In the genomic region with DNA sequence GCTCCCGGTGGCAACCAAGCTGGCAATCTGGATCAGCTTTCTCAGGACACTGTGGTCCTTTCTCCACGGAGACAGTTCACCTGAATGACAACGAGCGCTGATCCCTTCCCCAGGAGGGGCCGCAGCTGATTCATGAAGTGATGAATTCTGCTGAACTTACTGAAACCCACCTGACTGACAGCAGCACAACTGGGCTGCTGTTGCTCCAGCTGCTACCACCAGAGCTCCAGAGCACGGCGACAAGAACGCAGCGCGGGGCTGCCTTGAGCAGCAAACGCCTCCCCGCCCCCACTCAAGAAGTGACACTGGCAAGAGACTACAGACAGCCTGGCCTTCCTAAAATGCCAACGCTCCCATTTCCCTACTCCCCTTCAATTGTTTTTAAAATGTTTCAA, we compare ENCODE assay signal across 20 cellular contexts. TPM values are rescaled to one million over a fixed set of nuclear protein-coding genes. Genes with fewer than 3 reads are reported as not detected.
DNase-seq lines count a peak whose midpoint lies in the region; ATAC-seq and TF ChIP-seq lines count a peak whose summit lies in the region.
"Had no signal": no experiment of that assay in that cellular context is flagged by ENCODE, and none has a peak within 500 bp of the region (broad histone marks: within the 10 kb centered on the region; RNA-seq: fewer than 3 reads in every experiment).

No MANE protein-coding gene starts in this region.

- H3K9me2 ChIP-seq in OCI-LY7 (ENCODE audit: insufficient read depth, low read length): no peaks in the 10 kb centered on the region

- H3K79me2 ChIP-seq in OCI-LY7 (ENCODE audit: insufficient read depth, low read depth, low read length): no peaks in the 10 kb centered on the region

- no peak for ATAC-seq in activated CD4-positive, CD25-positive, alpha-beta regulatory T cell treated with anti-CD3 and anti-CD28 coated beads, Interleukin-2, amount 50 U/mL, for 24 hours
- no peak for ATAC-seq in HG02870 (IDR thresholded peaks at IDR 0.05; ENCODE audit: unreplicated experiment)
- ATAC-seq: naive thymus-derived CD4-positive, alpha-beta T cell had no signal

- H3K36me3 ChIP-seq in OCI-LY7 (ENCODE audit: insufficient read depth, low read length) (no peaks in the 10 kb centered on the region), left ventricle myocardium inferior (peaks cover 18% of the 10 kb centered on the region), skeletal muscle tissue (ENCODE audit: control insufficient read depth in 3 of 3, insufficient read depth in 3 of 3, low read length in 3 of 3) (peaks cover 9 to 19% (median 16%) of the 10 kb centered on the region in 3 donors)

- no peak overlapping the region for H3K27ac ChIP-seq in OCI-LY7 (ENCODE audit: low read depth, low read length, poor library complexity, severe bottlenecking)
- peak overlapping the region; percentile 93 for H3K27ac ChIP-seq in left ventricle myocardium inferior (replicated peaks)
- H3K27ac ChIP-seq in skeletal muscle tissue (ENCODE audit: low read depth, low read length): peak overlapping the region; percentile 94
- H3K27ac ChIP-seq: hepatocyte, SJSA1, WERI-Rb-1 had no signal

- peak overlapping the region in 1 of 3 donors; percentile 64 for H3K9ac ChIP-seq in skeletal muscle tissue (ENCODE audit: low read depth in 1 of 3, low read length in 3 of 3)

- TF ChIP-seq CTCF in OCI-LY7 (conservative IDR thresholded peaks at IDR 0.05; ENCODE audit: low read length) (no peak), left ventricle myocardium inferior (IDR thresholded peaks at IDR 0.05; ENCODE audit: borderline replicate concordance) (no peak)

- H3K9me3 ChIP-seq in OCI-LY7 (ENCODE audit: low read length) (no peaks in the 10 kb centered on the region), left ventricle myocardium inferior (replicated peaks) (no peaks in the 10 kb centered on the region), skeletal muscle tissue (ENCODE audit: control insufficient read depth in 3 of 3, low read length in 3 of 3) (no peaks in the 10 kb centered on the region)
- H3K9me3 ChIP-seq: MG63, SJSA1 had no signal

- no TSS peak for BruUV-seq in OCI-LY7 (replicated peaks; lab: Mats Ljungman, UMichigan)

- H3K27me3 ChIP-seq in left ventricle myocardium inferior (ENCODE audit: low read depth): no peaks in the 10 kb centered on the region
- H3K27me3 ChIP-seq in skeletal muscle tissue (ENCODE audit: control insufficient read depth in 3 of 3, insufficient read depth in 3 of 3, low read length in 3 of 3): no peaks in the 10 kb centered on the region
- H3K27me3 ChIP-seq: hepatocyte, MG63, SJSA1 had no signal

- H3K4me2 ChIP-seq in OCI-LY7 (ENCODE audit: low read length): no peak overlapping the region

- H2AFZ ChIP-seq in OCI-LY7 (ENCODE audit: low read length): peak overlapping the region; percentile 67; the same call in 1 of the 2 replicates
- H2AFZ ChIP-seq: hepatocyte had no signal

- H3K4me3 ChIP-seq in OCI-LY7 (ENCODE audit: low read depth, low read length, poor library complexity, severe bottlenecking) (no peak overlapping the region), left ventricle myocardium inferior (peak overlapping the region; percentile 42), skeletal muscle tissue (ENCODE audit: low read length in 3 of 3) (no peak overlapping the region)
- H3K4me3 ChIP-seq: hepatocyte, MG63, SJSA1 had no signal

- POLR2A ChIA-PET in OCI-LY7 (lab: Charles Lee): no interaction called here

- no peaks in the 10 kb centered on the region for H4K20me1 ChIP-seq in OCI-LY7 (ENCODE audit: insufficient read depth, low read length)

- H3K4me1 ChIP-seq in OCI-LY7 (ENCODE audit: insufficient read depth, low read length, poor library complexity, severe bottlenecking): peaks cover 8% of the 10 kb centered on the region
- peaks cover 98% of the 10 kb centered on the region for H3K4me1 ChIP-seq in left ventricle myocardium inferior
- H3K4me1 ChIP-seq in skeletal muscle tissue (ENCODE audit: control insufficient read depth in 3 of 3, insufficient read depth in 3 of 3, low read length in 3 of 3): peaks cover 51 to 64% (median 60%) of the 10 kb centered on the region in 3 donors

- CTCF ChIA-PET in OCI-LY7 (lab: Charles Lee; ENCODE audit: unreplicated experiment): no interaction called here

- DNase-seq in NCI-H2029 (lab: John Stamatoyannopoulos, UW) (peak; percentile 62), OCI-LY7 (ENCODE audit: low spot score) (no peak), left ventricle myocardium inferior (no peak), glomerular visceral epithelial cell (ENCODE audit: extremely low spot score) (no peak)
- DNase-seq: activated CD4-positive, alpha-beta memory T cell treated with anti-CD3 and anti-CD28 coated beads for 36 hours; activated naive CD4-positive, alpha-beta T cell treated with Interleukin-2 at 50 U/mL for 16 hours; activated T-cell treated with anti-CD3 and anti-CD28 coated beads for 4 hours; DND-41; MG63; naive thymus-derived CD4-positive, alpha-beta T cell; NCI-H187 treated with DMSO at 0.1 percent for 48 hours; stimulated activated CD4-positive, alpha-beta T cell treated with anti-CD3 and anti-CD28 coated beads, Interleukin-12 subunit alpha, Interleukin-12 subunit beta, amount 100 ng/mL, for 4 hours; stimulated activated CD8-positive, alpha-beta memory T cell treated with anti-CD3 and anti-CD28 coated beads, Interleukin-4, amount 100 ng/mL, for 48 hours; T-helper 2 cell; WERI-Rb-1 had no signal

- intact Hi-C loops in OCI-LY7 (cut with micrococcal nuclease; ENCODE audit: unreplicated experiment): loop anchor here (5.0 kb wide), 1 partner anchor 236 kb away; no protein-coding TSS in a partner anchor
- intact Hi-C loops in left ventricle myocardium inferior (cut with micrococcal nuclease): loop anchor here (5.0 to 10.0 kb wide), 2 partner anchors 143 to 246 kb away; no protein-coding TSS in a partner anchor

RNA-seq across cellular contexts. Expression of gene PXDC1, which starts 10.0 kb away (rescaled TPM):
- not detected in 2 replicates for total RNA-seq in OCI-LY7 (2014; rRNA removed; shearing (Covaris generic))
- total RNA-seq in OCI-LY7 (2022) (not detected in 2 replicates), left ventricle myocardium inferior (25.2 TPM), skeletal muscle tissue (14.1 TPM)

Comparison
In these comparisons a context has a peak if more than half of its experiments do, and no peak if none do; other contexts are left out.
1. RNA of gene PXDC1, which starts 10.0 kb away (total RNA-seq): 25.2 TPM in left ventricle myocardium inferior (single experiment) and 14.1 TPM in skeletal muscle tissue (single experiment); not detected in OCI-LY7; every median in the first group is over 10 times any median in the second.